Comparison of ENCODE assay signal across 20 cellular contexts in genomic region chr3:115943579-115943978, GRCh38.
DNase-seq lines count a peak whose midpoint lies in the region; ATAC-seq and TF ChIP-seq lines count a peak whose summit lies in the region.
"Had no signal": no experiment of that assay in that cellular context is flagged by ENCODE, and none has a peak within 500 bp of the region (broad histone marks: within the 10 kb centered on the region; RNA-seq: fewer than 3 reads in every experiment).

No MANE protein-coding gene starts in this region.

- H3K9ac ChIP-seq in OCI-LY3 (ENCODE audit: low read length): no peak overlapping the region

- no peaks in the 10 kb centered on the region for H3K9me3 ChIP-seq in OCI-LY3 (ENCODE audit: insufficient read depth, low read length)
- H3K9me3 ChIP-seq: colonic mucosa, upper lobe of left lung had no signal

- H3K27ac ChIP-seq in OCI-LY3 (ENCODE audit: low read length): no peak overlapping the region
- H3K27ac ChIP-seq: colonic mucosa, upper lobe of left lung, VCaP had no signal

- no peak overlapping the region for H3K4me3 ChIP-seq in OCI-LY3 (ENCODE audit: low read length)
- H3K4me3 ChIP-seq: colonic mucosa, upper lobe of left lung had no signal

- peak; percentile 66 for ATAC-seq in GM18867 (IDR thresholded peaks at IDR 0.05; ENCODE audit: unreplicated experiment)
- peak; percentile 63 for ATAC-seq in GM21390 (IDR thresholded peaks at IDR 0.05; ENCODE audit: unreplicated experiment)
- peak; percentile 90 for ATAC-seq in HG02884 (IDR thresholded peaks at IDR 0.05; ENCODE audit: unreplicated experiment)
- ATAC-seq: left colon; stimulated activated naive CD8-positive, alpha-beta T cell treated with anti-CD3 and anti-CD28 coated beads, Interleukin-15, amount 100 ng/mL, for 72 hours had no signal

- no peak for TF ChIP-seq CTCF in OCI-LY3 (IDR thresholded peaks at IDR 0.05; ENCODE audit: low read depth, low read length)

- no peak overlapping the region for H2AFZ ChIP-seq in OCI-LY3 (ENCODE audit: low read depth, low read length)

- peaks cover 71% of the 10 kb centered on the region for H3K27me3 ChIP-seq in OCI-LY3 (ENCODE audit: low read depth, low read length)
- H3K27me3 ChIP-seq: colonic mucosa, upper lobe of left lung had no signal

- H3K4me1 ChIP-seq in OCI-LY3 (ENCODE audit: low read length): peaks cover 29% of the 10 kb centered on the region
- H3K4me1 ChIP-seq: colonic mucosa, upper lobe of left lung had no signal

- peaks cover 5% of the 10 kb centered on the region; the same call in 1 of the 2 replicates for H4K20me1 ChIP-seq in OCI-LY3 (ENCODE audit: insufficient read depth, low read length)

- H3K36me3 ChIP-seq in OCI-LY3 (replicated peaks; ENCODE audit: low read depth, low read length): no peaks in the 10 kb centered on the region
- H3K36me3 ChIP-seq: colonic mucosa, upper lobe of left lung had no signal

- DNase-seq in SK-N-DZ (ENCODE audit: low spot score) (no peak), GF-D8 (lab: John Stamatoyannopoulos, UW) (no peak), HUDEP-2 (lab: John Stamatoyannopoulos, UW; ENCODE audit: unreplicated experiment in 76 of 76) (no peak)
- DNase-seq: activated effector memory CD4-positive, alpha-beta T cell treated with anti-CD3 and anti-CD28 coated beads, Interleukin-2, amount 50 U/mL, for 16 hours; CD8-positive, alpha-beta memory T cell; colonic mucosa; DMS79 treated with DMSO at 0.1 percent for 48 hours; left colon; NCI-H1930; NCI-H524 treated with DMSO at 0.1 percent for 48 hours; posterior cingulate gyrus; SHP77; stimulated activated naive CD8-positive, alpha-beta T cell treated with anti-CD3 and anti-CD28 coated beads, Interleukin-15, amount 100 ng/mL, for 72 hours; T-helper 1 cell; upper lobe of left lung had no signal

- peak overlapping the region; percentile 33 for H3K4me2 ChIP-seq in OCI-LY3 (ENCODE audit: low read length)

- no peaks in the 10 kb centered on the region for H3K79me2 ChIP-seq in OCI-LY3 (ENCODE audit: low read length)
